ENCODE assay signal across 14 cellular contexts in the genomic region with DNA sequence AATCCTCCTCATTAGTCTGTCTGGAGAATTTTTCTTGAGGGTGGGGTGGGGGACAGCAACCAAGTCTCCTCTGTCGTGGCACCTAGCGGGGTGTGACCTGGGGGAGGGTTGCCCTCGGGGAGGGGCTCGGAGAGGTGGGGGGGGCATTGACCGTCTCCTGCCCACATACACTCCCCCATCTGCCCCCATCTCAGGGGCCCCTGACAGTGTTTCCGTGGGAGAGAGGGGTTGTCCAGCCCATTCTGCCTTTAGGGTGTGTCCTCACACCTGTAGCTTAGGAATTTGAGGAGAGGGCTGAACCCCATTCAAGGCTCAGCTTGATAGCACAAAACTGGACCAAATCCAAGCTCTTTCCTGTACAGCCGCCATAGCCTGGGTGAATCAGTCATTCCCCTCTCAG. TPM values are rescaled to one million over a fixed set of nuclear protein-coding genes. Genes with fewer than 3 reads are reported as not detected.
A peak's percentile ranks its signal among the peaks of the same experiment; 100 is the strongest.
DNase-seq lines count a peak whose midpoint lies in the region; ATAC-seq lines count a peak whose summit lies in the region.
"Had no signal": no experiment of that assay in that cellular context is flagged by ENCODE, and none has a peak within 500 bp of the region (broad histone marks: within the 10 kb centered on the region; RNA-seq: fewer than 3 reads in every experiment).

No MANE protein-coding gene starts in this region.

- intact Hi-C loops in activated CD4-positive, alpha-beta T cell treated with anti-CD3 and anti-CD28 coated beads, Interleukin-2, amount 10 ng/mL, durations not matched to agents 24 days and 14 days (cut with micrococcal nuclease), result no loop called here

- no peak overlapping the region for H3K27ac Mint-ChIP-seq in activated CD4-positive, alpha-beta T cell treated with anti-CD3 and anti-CD28 coated beads, Interleukin-2, amount 10 ng/mL, durations not matched to agents 24 days and 14 days
- no peak overlapping the region for H3K27ac Mint-ChIP-seq in activated CD8-positive, alpha-beta memory T cell treated with anti-CD3 and anti-CD28 coated beads, Interleukin-2, amount 10 ng/mL, durations not matched to agents 7 days and 5 days

- H3K4me3 Mint-ChIP-seq in activated CD4-positive, alpha-beta T cell treated with anti-CD3 and anti-CD28 coated beads, Interleukin-2, amount 10 ng/mL, durations not matched to agents 24 days and 14 days, result no peak overlapping the region
- H3K4me3 Mint-ChIP-seq in activated CD8-positive, alpha-beta memory T cell treated with anti-CD3 and anti-CD28 coated beads, Interleukin-2, amount 10 ng/mL, durations not matched to agents 7 days and 5 days, result no peak overlapping the region

- peak; percentile 0 for DNase-seq in activated CD4-positive, alpha-beta T cell treated with anti-CD3 and anti-CD28 coated beads for 48 hours
- no peak for DNase-seq in activated CD4-positive, alpha-beta T cell treated with anti-CD3 and anti-CD28 coated beads, Interleukin-2, amount 10 ng/mL, durations not matched to agents 24 days and 14 days
- DNase-seq in activated CD8-positive, alpha-beta memory T cell treated with anti-CD3 and anti-CD28 coated beads, Interleukin-2, amount 10 ng/mL, durations not matched to agents 7 days and 5 days, result peak; percentile 31
- DNase-seq: 8988T; activated CD4-positive, alpha-beta T cell treated with anti-CD3 and anti-CD28 coated beads, Interleukin-2, amount 50 U/mL, for 48 hours; DMS153; NCI-H774 had no signal

- H3K27me3 Mint-ChIP-seq in activated CD4-positive, alpha-beta T cell treated with anti-CD3 and anti-CD28 coated beads, Interleukin-2, amount 10 ng/mL, durations not matched to agents 24 days and 14 days, result peaks cover 21% of the 10 kb centered on the region
- peaks cover 22% of the 10 kb centered on the region for H3K27me3 Mint-ChIP-seq in activated CD8-positive, alpha-beta memory T cell treated with anti-CD3 and anti-CD28 coated beads, Interleukin-2, amount 10 ng/mL, durations not matched to agents 7 days and 5 days

- CTCF ChIA-PET in activated CD8-positive, alpha-beta memory T cell treated with anti-CD3 and anti-CD28 coated beads, Interleukin-2, amount 10 ng/mL, durations not matched to agents 7 days and 5 days (lab: Charles Lee), result interaction anchor here (1.0 to 9.0 kb wide), 3 partner anchors 6 to 325 kb away, joined by 3 to 109 read pairs (median 4); no protein-coding TSS in a partner anchor

- H3K4me3 ChIP-seq in mucosa of rectum (ENCODE audit: low read length in 2 of 2) (peak overlapping the region in 1 of 2 donors; percentile 17), subcutaneous abdominal adipose tissue (ENCODE audit: low read depth in 1 of 5, low read length in 5 of 5) (no peak overlapping the region)
- H3K4me3 ChIP-seq: upper lobe of right lung had no signal

- no peaks in the 10 kb centered on the region for H3K9me3 Mint-ChIP-seq in activated CD4-positive, alpha-beta T cell treated with anti-CD3 and anti-CD28 coated beads, Interleukin-2, amount 10 ng/mL, durations not matched to agents 24 days and 14 days
- H3K9me3 Mint-ChIP-seq in activated CD8-positive, alpha-beta memory T cell treated with anti-CD3 and anti-CD28 coated beads, Interleukin-2, amount 10 ng/mL, durations not matched to agents 7 days and 5 days (ENCODE audit: low read depth), result no peaks in the 10 kb centered on the region
- H3K9me3 Mint-ChIP-seq: CD14-positive monocyte had no signal

- H3K9me3 ChIP-seq in mucosa of rectum (ENCODE audit: control insufficient read depth in 2 of 2, low read length in 2 of 2) (no peaks in the 10 kb centered on the region), subcutaneous abdominal adipose tissue (ENCODE audit: control insufficient read depth in 5 of 5, low read length in 5 of 5) (no peaks in the 10 kb centered on the region)
- H3K9me3 ChIP-seq: upper lobe of right lung had no signal

- H3K36me3 Mint-ChIP-seq in activated CD4-positive, alpha-beta T cell treated with anti-CD3 and anti-CD28 coated beads, Interleukin-2, amount 10 ng/mL, durations not matched to agents 24 days and 14 days (ENCODE audit: low read depth), result peaks cover 6% of the 10 kb centered on the region
- no peaks in the 10 kb centered on the region for H3K36me3 Mint-ChIP-seq in activated CD8-positive, alpha-beta memory T cell treated with anti-CD3 and anti-CD28 coated beads, Interleukin-2, amount 10 ng/mL, durations not matched to agents 7 days and 5 days

- H3K36me3 ChIP-seq in mucosa of rectum (ENCODE audit: control insufficient read depth in 2 of 2, insufficient read depth in 2 of 2, low read length in 2 of 2), result no peaks in the 10 kb centered on the region
- H3K36me3 ChIP-seq in subcutaneous abdominal adipose tissue (ENCODE audit: control insufficient read depth in 5 of 5, insufficient read depth in 5 of 5, low read length in 5 of 5), result no peaks in the 10 kb centered on the region
- H3K36me3 ChIP-seq: upper lobe of right lung had no signal

- H3K9ac ChIP-seq in mucosa of rectum (ENCODE audit: low read depth in 1 of 2, low read length in 2 of 2) (peak overlapping the region in 1 of 2 donors; percentile 32), subcutaneous abdominal adipose tissue (ENCODE audit: low read length in 5 of 5) (peak overlapping the region in 1 of 5 donors; percentile 50)

- ATAC-seq in activated CD8-positive, alpha-beta memory T cell treated with anti-CD3 and anti-CD28 coated beads, Interleukin-2, amount 10 ng/mL, durations not matched to agents 7 days and 5 days, result no peak
- ATAC-seq in GM21737 (IDR thresholded peaks at IDR 0.05; ENCODE audit: unreplicated experiment), result no peak
- ATAC-seq in HG03460 (IDR thresholded peaks at IDR 0.05; ENCODE audit: unreplicated experiment), result no peak
- no peak for ATAC-seq in HG03159 (IDR thresholded peaks at IDR 0.05; ENCODE audit: unreplicated experiment)

- H3K27ac ChIP-seq in mucosa of rectum (ENCODE audit: low read depth in 2 of 2, low read length in 2 of 2), result peak overlapping the region; percentile 91 to 94
- peak overlapping the region; percentile 61 for H3K27ac ChIP-seq in subcutaneous abdominal adipose tissue (ENCODE audit: low read depth, low read length)
- H3K27ac ChIP-seq: upper lobe of right lung had no signal

- peaks cover 5% of the 10 kb centered on the region for H3K4me1 Mint-ChIP-seq in activated CD4-positive, alpha-beta T cell treated with anti-CD3 and anti-CD28 coated beads, Interleukin-2, amount 10 ng/mL, durations not matched to agents 24 days and 14 days
- H3K4me1 Mint-ChIP-seq in activated CD8-positive, alpha-beta memory T cell treated with anti-CD3 and anti-CD28 coated beads, Interleukin-2, amount 10 ng/mL, durations not matched to agents 7 days and 5 days, result peaks cover 36% of the 10 kb centered on the region

- H3K27me3 ChIP-seq in mucosa of rectum (ENCODE audit: control insufficient read depth in 2 of 2, insufficient read depth in 2 of 2, low read length in 2 of 2) (no peaks in the 10 kb centered on the region), subcutaneous abdominal adipose tissue (ENCODE audit: control insufficient read depth in 5 of 5, insufficient read depth in 4 of 5, low read length in 5 of 5) (no peaks in the 10 kb centered on the region)
- H3K27me3 ChIP-seq: upper lobe of right lung had no signal

- H3K4me1 ChIP-seq in mucosa of rectum (ENCODE audit: control insufficient read depth in 2 of 2, insufficient read depth in 2 of 2, low read length in 2 of 2), result peaks cover 50 to 55% of the 10 kb centered on the region in 2 donors
- peaks cover 11 to 68% (median 59%) of the 10 kb centered on the region in 5 donors for H3K4me1 ChIP-seq in subcutaneous abdominal adipose tissue (ENCODE audit: control insufficient read depth in 5 of 5, insufficient read depth in 5 of 5, low read length in 5 of 5)

RNA-seq across cellular contexts. Expression of gene CXXC5, which starts 5.9 kb away (rescaled TPM):
- total RNA-seq in activated CD4-positive, alpha-beta T cell treated with anti-CD3 and anti-CD28 coated beads, Interleukin-2, amount 10 ng/mL, durations not matched to agents 24 days and 14 days, result 1.2 and 1.9 TPM in 2 replicates
- total RNA-seq in activated CD8-positive, alpha-beta memory T cell treated with anti-CD3 and anti-CD28 coated beads, Interleukin-2, amount 10 ng/mL, durations not matched to agents 7 days and 5 days, result 1 to 10 TPM; 1.8 to 4.1 TPM
